ENCODE assay signal across 26 cellular contexts in the genomic region with DNA sequence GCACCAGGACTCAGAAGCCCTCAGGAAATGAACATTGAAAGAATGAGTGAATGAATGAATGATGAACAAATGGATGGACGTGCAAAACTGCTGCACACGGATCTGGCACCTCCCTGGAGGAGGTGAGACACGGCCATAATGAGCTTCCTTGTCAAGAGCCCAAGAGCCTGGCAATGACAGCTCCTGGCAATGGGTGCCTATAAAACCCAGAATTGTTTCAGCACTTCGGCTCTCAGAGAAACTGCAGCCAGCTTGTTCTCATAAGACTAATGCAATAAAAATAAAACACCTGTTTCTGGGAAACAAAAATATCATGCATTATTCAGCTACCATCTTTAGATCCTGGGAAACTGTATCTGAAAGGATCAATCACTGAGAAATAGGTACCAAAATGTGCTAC.
DNase-seq lines count a peak whose midpoint lies in the region; ATAC-seq, FAIRE-seq and TF ChIP-seq lines count a peak whose summit lies in the region.
"Had no signal": no experiment of that assay in that cellular context is flagged by ENCODE, and none has a peak within 500 bp of the region (broad histone marks: within the 10 kb centered on the region; RNA-seq: fewer than 3 reads in every experiment).

No MANE protein-coding gene starts in this region.

- TF ChIP-seq EP300 in GM12878 (IDR thresholded peaks at IDR 0.05; ENCODE audit: borderline replicate concordance in 1 of 2, control insufficient read depth in 1 of 2, low read depth in 2 of 2, low read length in 2 of 2), result no peak

- peaks cover 3 to 6% (median 4%) of the 10 kb centered on the region in 3 donors for H3K27me3 Mint-ChIP-seq in CD14-positive monocyte (ENCODE audit: low read depth in 3 of 3)
- H3K27me3 Mint-ChIP-seq: CD4-positive, alpha-beta T cell; IgD-negative memory B cell had no signal

- H3K18ac ChIP-seq in neuronal stem cell (ENCODE audit: low read length), result no peak overlapping the region

- H2AFZ ChIP-seq in GM12878 (ENCODE audit: control insufficient read depth, low read depth, low read length) (no peak overlapping the region), neuronal stem cell (ENCODE audit: low read length) (peak overlapping the region; percentile 70)

- POLR2A ChIA-PET in GM12878 (lab: Charles Lee), result interaction anchor here (0.9 kb wide), 1 partner anchor 23 kb away, joined by 3 read pairs; no protein-coding TSS in a partner anchor

- H3K9me3 Mint-ChIP-seq in CD14-positive monocyte, result peaks cover 0 to 6% (median 0%) of the 10 kb centered on the region in 7 donors
- H3K9me3 Mint-ChIP-seq: CD4-positive, alpha-beta T cell had no signal

- DNase-seq in DMS 273 (lab: John Stamatoyannopoulos, UW; ENCODE audit: unreplicated experiment) (peak; percentile 44), DMS 273 treated with DMSO at 0.1 percent for 48 hours (lab: John Stamatoyannopoulos, UW) (no peak), LNCaP clone FGC (ENCODE audit: low read depth) (peak; percentile 72), GM12878 (ENCODE audit: low read depth, low spot score) (no peak), neuronal stem cell (ENCODE audit: low spot score) (no peak), CD14-positive monocyte (ENCODE audit: low spot score) (no peak), foreskin melanocyte (no peak), NCI-H1930 (lab: John Stamatoyannopoulos, UW) (no peak)
- DNase-seq: BE2C; CD4-positive, alpha-beta T cell; MV-4-11; NCI-H1105; NCI-H1436 treated with DMSO at 0.1 percent for 48 hours; NCI-H2081; NCI-H226; NCI-H510A; SHP77 treated with DMSO at 0.1 percent for 48 hours; SW 1271 had no signal

- CTCF ChIA-PET in GM12878 (lab: Yijun Ruan, JAX), result interaction anchor here (1.0 kb wide), 1 partner anchor 188 kb away, joined by 4 read pairs; no protein-coding TSS in a partner anchor

- FAIRE-seq in GM12878 (lab: Jason Lieb, UNC), result no peak
- FAIRE-seq: D721Med, G401.6 had no signal

- no peaks in the 10 kb centered on the region for H3K27me3 ChIP-seq in GM12878 (replicated peaks in 1 of 2; ENCODE audit: control insufficient read depth in 2 of 2, insufficient read depth in 2 of 2, low read length in 1 of 2)
- H3K27me3 ChIP-seq in neuronal stem cell (ENCODE audit: control insufficient read depth in 3 of 3, insufficient read depth in 3 of 3, low read depth in 1 of 3, low read length in 3 of 3), result no peaks in the 10 kb centered on the region
- H3K27me3 ChIP-seq: BE2C had no signal

- TF ChIP-seq RAD21 in GM12878 (IDR thresholded peaks at IDR 0.05; ENCODE audit: insufficient read depth, low read depth, low read length), result no peak

- H3K14ac ChIP-seq in neuronal stem cell (ENCODE audit: low read length), result no peak overlapping the region

- H3K27ac ChIP-seq in GM12878 (ENCODE audit: control insufficient read depth, insufficient read depth), result no peak overlapping the region
- H3K27ac ChIP-seq in neuronal stem cell (replicated peaks; ENCODE audit: low read length), result no peak overlapping the region
- H3K27ac ChIP-seq: 22Rv1, HL-60, KMS-11, SK-N-MC had no signal

- in situ Hi-C loops in GM12878 (cut with MboI), result no loop called here

- H2BK120ac ChIP-seq in neuronal stem cell (ENCODE audit: low read depth, low read length), result no peak overlapping the region

- H4K20me1 ChIP-seq in GM12878 (ENCODE audit: control insufficient read depth, insufficient read depth), result no peaks in the 10 kb centered on the region

- RAD21 ChIA-PET in GM12878 (lab: Charles Lee; ENCODE audit: unreplicated experiment), result interaction anchor here (0.9 to 1.0 kb wide), 2 partner anchors 11 to 405 kb away, joined by 3 read pairs; no protein-coding TSS in a partner anchor

- H3K4me1 Mint-ChIP-seq in CD14-positive monocyte, result peaks cover 10% of the 10 kb centered on the region

- H3K9me3 ChIP-seq in GM12878 (replicated peaks; ENCODE audit: control insufficient read depth, insufficient read depth, low read length) (no peaks in the 10 kb centered on the region; the same call in 2 of the 3 replicates), neuronal stem cell (replicated peaks in 1 of 2; ENCODE audit: control insufficient read depth in 2 of 2, insufficient read depth in 1 of 2, low read depth in 1 of 2, low read length in 2 of 2) (no peaks in the 10 kb centered on the region)
- H3K9me3 ChIP-seq: BE2C had no signal

- SMC1A ChIA-PET in GM12878 (lab: Charles Lee; ENCODE audit: uncharacterized antibody, unreplicated experiment), result interaction anchor here (3.5 kb wide), 1 partner anchor 26 kb away, joined by 10 read pairs; no protein-coding TSS in a partner anchor

- no peak overlapping the region for H4K8ac ChIP-seq in neuronal stem cell (ENCODE audit: low read depth, low read length)

- intact Hi-C loops in GM12878 (cut with micrococcal nuclease; ENCODE audit: unreplicated experiment) (no loop called here), CD14-positive monocyte (cut with micrococcal nuclease) (no loop called here)

- TF ChIP-seq CTCF in LNCaP clone FGC (IDR thresholded peaks at IDR 0.05; ENCODE audit: control insufficient read depth, extremely low read depth, insufficient read depth) (no peak), GM12878 (IDR thresholded peaks at IDR 0.05 in 2 of 3, conservative IDR thresholded peaks at IDR 0.05 in 1 of 3; ENCODE audit: control insufficient read depth in 2 of 3, extremely low read depth in 1 of 3, insufficient read depth in 1 of 3, low read depth in 3 of 3, low read length in 3 of 3) (no peak), CD14-positive monocyte (IDR thresholded peaks at IDR 0.05) (no peak)

- H3K9ac ChIP-seq in GM12878 (ENCODE audit: control insufficient read depth, insufficient read depth, low read length) (no peak overlapping the region), neuronal stem cell (ENCODE audit: low read depth, low read length, poor library complexity) (no peak overlapping the region)
- H3K9ac ChIP-seq: KMS-11 had no signal

- WGBS in GM12878 (ENCODE audit: insufficient coverage, insufficient replicate concordance, low lambda C conversion rate, missing lambda C conversion rate), result 61% methylated on average over 4 of the region's 4 CpGs
- no CpG with 5 or more reads among the region's 4 CpGs for WGBS in neuronal stem cell (ENCODE audit: extremely low coverage in 2 of 2, insufficient read length in 2 of 2, insufficient replicate concordance in 1 of 2), 2 donors

- ATAC-seq in GM12878, result no peak
- ATAC-seq: Panc1 had no signal

- H2BK12ac ChIP-seq in neuronal stem cell (ENCODE audit: low read length), result no peak overlapping the region

- no peak for TF ChIP-seq POLR2A in GM12878 (IDR thresholded peaks at IDR 0.05; ENCODE audit: low read depth, low read length)

- H3K4me3 Mint-ChIP-seq in CD14-positive monocyte, result no peak overlapping the region
- H3K4me3 Mint-ChIP-seq: CD4-positive, alpha-beta T cell had no signal

- no TSS peak for BruUV-seq in GM12878 (replicated peaks; lab: Mats Ljungman, UMichigan)

- no peak overlapping the region for H3K4ac ChIP-seq in neuronal stem cell (ENCODE audit: low read length)

- no peak overlapping the region for H3K27ac Mint-ChIP-seq in CD14-positive monocyte
- H3K27ac Mint-ChIP-seq: IgD-negative memory B cell had no signal

- H3K4me1 ChIP-seq in GM12878 (ENCODE audit: control insufficient read depth, insufficient read depth, low read length), result peaks cover 20% of the 10 kb centered on the region
- peaks cover 2 to 14% of the 10 kb centered on the region in 2 donors for H3K4me1 ChIP-seq in neuronal stem cell (ENCODE audit: control insufficient read depth in 2 of 2, insufficient read depth in 1 of 2, low read depth in 1 of 2, low read length in 2 of 2)

- H3K4me3 ChIP-seq in LNCaP clone FGC (ENCODE audit: low read depth, low read length) (no peak overlapping the region), GM12878 (no peak overlapping the region), neuronal stem cell (ENCODE audit: low read length in 2 of 2) (no peak overlapping the region)
- H3K4me3 ChIP-seq: SK-N-MC had no signal

- H3K36me3 ChIP-seq in GM12878 (ENCODE audit: control insufficient read depth in 2 of 2, insufficient read depth in 2 of 2, low read length in 1 of 2) (no peaks in the 10 kb centered on the region), neuronal stem cell (replicated peaks in 1 of 2; ENCODE audit: control insufficient read depth in 2 of 2, insufficient read depth in 2 of 2, low read length in 2 of 2) (no peaks in the 10 kb centered on the region)
- H3K36me3 ChIP-seq: BE2C had no signal

- H3K4me2 ChIP-seq in GM12878 (ENCODE audit: control insufficient read depth, insufficient read depth) (no peak overlapping the region), neuronal stem cell (ENCODE audit: insufficient read depth, low read length, poor library complexity, severe bottlenecking) (no peak overlapping the region)
- H3K4me2 ChIP-seq: KMS-11 had no signal

- H3K23ac ChIP-seq in neuronal stem cell (ENCODE audit: low read depth, low read length, poor library complexity), result no peak overlapping the region

- H4K91ac ChIP-seq in neuronal stem cell (ENCODE audit: low read depth, low read length, poor library complexity), result no peak overlapping the region

- H2BK15ac ChIP-seq in neuronal stem cell (ENCODE audit: low read length), result no peak overlapping the region

- H3K79me2 ChIP-seq in GM12878 (ENCODE audit: control insufficient read depth, insufficient read depth, low read length), result no peaks in the 10 kb centered on the region

- H2BK5ac ChIP-seq in neuronal stem cell (ENCODE audit: low read length), result no peak overlapping the region

- H2AK5ac ChIP-seq in neuronal stem cell (ENCODE audit: low read depth, low read length), result no peak overlapping the region

- no peaks in the 10 kb centered on the region for H3K36me3 Mint-ChIP-seq in CD14-positive monocyte
- H3K36me3 Mint-ChIP-seq: IgD-negative memory B cell had no signal

- no peaks in the 10 kb centered on the region for H3K79me1 ChIP-seq in neuronal stem cell (ENCODE audit: low read depth, low read length)

TF ChIP-seq in GM12878, 131 proteins besides CTCF, POLR2A, EP300 and RAD21:
- TF ChIP-seq ZNF24 (IDR thresholded peaks at IDR 0.05) (peak; percentile 59), CBX5 (IDR thresholded peaks at IDR 0.05; ENCODE audit: low read depth) (no peak)

Comparison
In these comparisons a context has a peak if more than half of its experiments do, and no peak if none do; other contexts are left out.
1. DNase-seq: peak in DMS 273 (single experiment) and LNCaP clone FGC (single experiment); none in DMS 273 treated with DMSO at 0.1 percent for 48 hours (single experiment), GM12878 (single experiment), neuronal stem cell (single experiment), CD14-positive monocyte (single experiment), foreskin melanocyte (single experiment) and NCI-H1930 (0 of 2).